In genomic region chr14:21894003-21894897, GRCh38 we compare ENCODE assay signal across 8 cellular contexts.
DNase-seq lines count a peak whose midpoint lies in the region; ATAC-seq and TF ChIP-seq lines count a peak whose summit lies in the region.

No MANE protein-coding gene starts in this region.

- TF ChIP-seq CTCF in CD14-positive monocyte (IDR thresholded peaks at IDR 0.05), result peak; percentile 61
- peak; percentile 40; the same call in 1 of the 2 replicates for TF ChIP-seq CTCF in LNCAP (IDR thresholded peaks at IDR 0.05)

- no peaks in the 10 kb centered on the region for H3K27me3 ChIP-seq in thymus (ENCODE audit: control insufficient read depth, insufficient read depth)

- H3K36me3 ChIP-seq in thymus (ENCODE audit: control insufficient read depth, insufficient read depth), result no peaks in the 10 kb centered on the region

- H3K9me3 ChIP-seq in thymus (ENCODE audit: control insufficient read depth), result no peaks in the 10 kb centered on the region

- peak overlapping the region in 1 of 7 donors; percentile 16 for H3K27ac Mint-ChIP-seq in CD14-positive monocyte

- peak; percentile 77 to 81 for ATAC-seq in activated T-cell treated with anti-CD3 and anti-CD28 coated beads, Interleukin-2, amount 50 U/mL, for 4 hours

- DNase-seq in CD14-positive monocyte (ENCODE audit: low spot score) (no peak), iris pigment epithelial cell (ENCODE audit: low read depth) (peak; percentile 8), RPMI8226 (no peak), inferior parietal cortex (ENCODE audit: extremely low spot score) (no peak), SW 1271 (lab: John Stamatoyannopoulos, UW) (no peak)
- DNase-seq in activated T-cell treated with anti-CD3 and anti-CD28 coated beads, Interleukin-2, amount 50 U/mL, for 4 hours, result peak; percentile 38

- peaks cover 0 to 2% (median 0%) of the 10 kb centered on the region in 7 donors for H3K9me3 Mint-ChIP-seq in CD14-positive monocyte
- H3K9me3 Mint-ChIP-seq in activated T-cell treated with anti-CD3 and anti-CD28 coated beads, Interleukin-2, amount 50 U/mL, for 4 hours, result no peaks in the 10 kb centered on the region

- no peaks in the 10 kb centered on the region for H3K27me3 Mint-ChIP-seq in CD14-positive monocyte (ENCODE audit: low read depth in 3 of 3)
- H3K27me3 Mint-ChIP-seq in activated T-cell treated with anti-CD3 and anti-CD28 coated beads, Interleukin-2, amount 50 U/mL, for 4 hours (ENCODE audit: low read depth), result no peaks in the 10 kb centered on the region

- no peaks in the 10 kb centered on the region for H3K4me1 ChIP-seq in thymus (ENCODE audit: control insufficient read depth, insufficient read depth, low read length)

- no peaks in the 10 kb centered on the region for H3K4me1 Mint-ChIP-seq in CD14-positive monocyte
- peaks cover 10% of the 10 kb centered on the region for H3K4me1 Mint-ChIP-seq in activated T-cell treated with anti-CD3 and anti-CD28 coated beads, Interleukin-2, amount 50 U/mL, for 4 hours (ENCODE audit: low read depth)

- no peaks in the 10 kb centered on the region for H3K36me3 Mint-ChIP-seq in CD14-positive monocyte
- no peaks in the 10 kb centered on the region for H3K36me3 Mint-ChIP-seq in activated T-cell treated with anti-CD3 and anti-CD28 coated beads, Interleukin-2, amount 50 U/mL, for 4 hours (ENCODE audit: insufficient read depth)

- H3K4me3 ChIP-seq in thymus (ENCODE audit: low read length), result peak overlapping the region; percentile 20

- H3K4me3 Mint-ChIP-seq in CD14-positive monocyte, result peak overlapping the region in 1 of 2 donors; percentile 4
- H3K4me3 Mint-ChIP-seq in activated T-cell treated with anti-CD3 and anti-CD28 coated beads, Interleukin-2, amount 50 U/mL, for 4 hours, result peak overlapping the region; percentile 79

- 57% methylated on average over 13 of the region's 13 CpGs for WGBS in thymus

- H3K27ac ChIP-seq in thymus (ENCODE audit: low read depth), result peak overlapping the region; percentile 59

- intact Hi-C loops in CD14-positive monocyte (cut with micrococcal nuclease), result no loop called here

Comparison
In these comparisons a context has a peak if more than half of its experiments do, and no peak if none do; other contexts are left out.
1. DNase-seq: peak in activated T-cell treated with anti-CD3 and anti-CD28 coated beads, Interleukin-2, amount 50 U/mL, for 4 hours (single experiment) and iris pigment epithelial cell (single experiment); none in CD14-positive monocyte (single experiment), RPMI8226 (single experiment), inferior parietal cortex (single experiment) and SW 1271 (0 of 2).